Comparison of ENCODE assay signal across 10 cellular contexts in the genomic region with DNA sequence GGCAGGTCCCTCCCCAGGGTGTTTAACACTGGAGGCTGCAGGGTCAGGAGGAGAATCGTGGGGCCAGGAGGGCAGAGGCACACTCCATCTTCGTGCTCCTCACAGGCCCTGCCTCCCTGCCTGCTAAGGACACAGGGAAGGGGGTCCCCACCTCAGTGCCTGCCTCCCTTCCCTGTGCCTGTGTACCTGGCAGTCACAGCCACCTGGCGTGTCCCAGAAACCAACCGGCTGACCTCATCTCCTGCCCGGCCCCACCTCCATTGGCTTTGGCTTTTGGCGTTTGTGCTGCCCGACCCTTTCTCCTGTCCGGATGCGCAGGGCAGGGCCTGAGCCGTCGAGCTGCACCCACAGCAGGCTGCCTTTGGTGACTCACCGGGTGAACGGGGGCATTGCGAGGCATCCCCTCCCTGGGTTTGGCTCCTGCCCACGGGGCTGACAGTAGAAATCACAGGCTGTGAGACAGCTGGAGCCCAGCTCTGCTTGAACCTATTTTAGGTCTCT. TPM values are rescaled to one million over a fixed set of nuclear protein-coding genes. Genes with fewer than 3 reads are reported as not detected.
A peak's percentile ranks its signal among the peaks of the same experiment; 100 is the strongest.
DNase-seq lines count a peak whose midpoint lies in the region; ATAC-seq and TF ChIP-seq lines count a peak whose summit lies in the region.
"Had no signal": no experiment of that assay in that cellular context is flagged by ENCODE, and none has a peak within 500 bp of the region (broad histone marks: within the 10 kb centered on the region; RNA-seq: fewer than 3 reads in every experiment).

No MANE protein-coding gene starts in this region.

- H3K9me3 Mint-ChIP-seq in activated naive CD8-positive, alpha-beta T cell treated with anti-CD3 and anti-CD28 coated beads, Interleukin-2, amount 50 U/mL, for 24 hours: no peaks in the 10 kb centered on the region
- H3K9me3 Mint-ChIP-seq in activated naive CD8-positive, alpha-beta T cell treated with anti-CD3 and anti-CD28 coated beads for 36 hours: no peaks in the 10 kb centered on the region

- H3K4me3 ChIP-seq in brain microvascular endothelial cell (ENCODE audit: low read depth, low read length): no peak overlapping the region
- H3K4me3 ChIP-seq: heart left ventricle, transverse colon had no signal

- H3K27me3 Mint-ChIP-seq in activated naive CD8-positive, alpha-beta T cell treated with anti-CD3 and anti-CD28 coated beads, Interleukin-2, amount 50 U/mL, for 24 hours: no peaks in the 10 kb centered on the region
- no peaks in the 10 kb centered on the region for H3K27me3 Mint-ChIP-seq in activated naive CD8-positive, alpha-beta T cell treated with anti-CD3 and anti-CD28 coated beads for 36 hours

- H3K36me3 ChIP-seq in brain microvascular endothelial cell (replicated peaks): peaks cover 6% of the 10 kb centered on the region

- H3K4me3 Mint-ChIP-seq in activated naive CD8-positive, alpha-beta T cell treated with anti-CD3 and anti-CD28 coated beads, Interleukin-2, amount 50 U/mL, for 24 hours: no peak overlapping the region
- no peak overlapping the region for H3K4me3 Mint-ChIP-seq in activated naive CD8-positive, alpha-beta T cell treated with anti-CD3 and anti-CD28 coated beads for 36 hours
- H3K4me3 Mint-ChIP-seq: B cell had no signal

- no peak for TF ChIP-seq CTCF in brain microvascular endothelial cell (IDR thresholded peaks at IDR 0.05; ENCODE audit: low read depth, low read length, missing control alignments)

- in situ Hi-C loops in brain microvascular endothelial cell (cut with HindIII; ENCODE audit: low pct_ligation_motif_present, low sequenced_read_pairs): no loop called here

- H3K4me1 Mint-ChIP-seq in activated naive CD8-positive, alpha-beta T cell treated with anti-CD3 and anti-CD28 coated beads, Interleukin-2, amount 50 U/mL, for 24 hours: peaks cover 32% of the 10 kb centered on the region
- H3K4me1 Mint-ChIP-seq in activated naive CD8-positive, alpha-beta T cell treated with anti-CD3 and anti-CD28 coated beads for 36 hours: peaks cover 23% of the 10 kb centered on the region

- H3K27ac Mint-ChIP-seq in activated naive CD8-positive, alpha-beta T cell treated with anti-CD3 and anti-CD28 coated beads, Interleukin-2, amount 50 U/mL, for 24 hours: peak overlapping the region; percentile 41
- no peak overlapping the region for H3K27ac Mint-ChIP-seq in activated naive CD8-positive, alpha-beta T cell treated with anti-CD3 and anti-CD28 coated beads for 36 hours
- H3K27ac Mint-ChIP-seq: B cell had no signal

- no peak overlapping the region for H3K27ac ChIP-seq in brain microvascular endothelial cell
- H3K27ac ChIP-seq in substantia nigra (ENCODE audit: low read depth, low read length, poor library complexity, severe bottlenecking): peak overlapping the region; percentile 53
- H3K27ac ChIP-seq: heart left ventricle, transverse colon had no signal

- peaks cover 7% of the 10 kb centered on the region for H3K27me3 ChIP-seq in brain microvascular endothelial cell (replicated peaks)

- peaks cover 26% of the 10 kb centered on the region for H3K36me3 Mint-ChIP-seq in activated naive CD8-positive, alpha-beta T cell treated with anti-CD3 and anti-CD28 coated beads, Interleukin-2, amount 50 U/mL, for 24 hours (ENCODE audit: low read depth)
- H3K36me3 Mint-ChIP-seq in activated naive CD8-positive, alpha-beta T cell treated with anti-CD3 and anti-CD28 coated beads for 36 hours: peaks cover 17% of the 10 kb centered on the region

- ATAC-seq in activated naive CD8-positive, alpha-beta T cell treated with anti-CD3 and anti-CD28 coated beads, Interleukin-2, amount 50 U/mL, for 24 hours: no peak
- no peak for ATAC-seq in GM18858 (IDR thresholded peaks at IDR 0.05; ENCODE audit: unreplicated experiment)
- ATAC-seq: heart left ventricle had no signal

- DNase-seq in activated naive CD8-positive, alpha-beta T cell treated with anti-CD3 and anti-CD28 coated beads, Interleukin-2, amount 50 U/mL, for 24 hours: no peak
- no peak for DNase-seq in activated naive CD8-positive, alpha-beta T cell treated with anti-CD3 and anti-CD28 coated beads for 36 hours
- DNase-seq in brain microvascular endothelial cell: peak; percentile 45
- DNase-seq in substantia nigra (lab: John Stamatoyannopoulos, UW): peak in 4 of 49 donors; percentile 17 to 79 (median 32)
- no peak for DNase-seq in NCI-H2107 (lab: John Stamatoyannopoulos, UW)
- DNase-seq: activated CD4-positive, alpha-beta T cell treated with anti-CD3 and anti-CD28 coated beads, Interleukin-2, amount 50 U/mL, for 4 hours; heart left ventricle; transverse colon had no signal

RNA-seq across cellular contexts. Expression of a gene that starts 0.6 kb away (rescaled TPM):
- total RNA-seq in activated naive CD8-positive, alpha-beta T cell treated with anti-CD3 and anti-CD28 coated beads for 36 hours: 1 to 10 TPM; 1.6 to 2.2 TPM

RNA-seq across cellular contexts. Expression of a gene that starts 6.5 kb away (rescaled TPM):
- total RNA-seq in activated naive CD8-positive, alpha-beta T cell treated with anti-CD3 and anti-CD28 coated beads for 36 hours: 1 to 10 TPM; 4.4 to 4.9 TPM

RNA-seq across cellular contexts. Expression of a gene that starts 28.6 kb away (rescaled TPM):
- 10 to 100 TPM; 83.4 to 87.3 TPM for total RNA-seq in activated naive CD8-positive, alpha-beta T cell treated with anti-CD3 and anti-CD28 coated beads for 36 hours

RNA-seq across cellular contexts. Expression of a gene that starts 41.3 kb away (rescaled TPM):
- total RNA-seq in activated naive CD8-positive, alpha-beta T cell treated with anti-CD3 and anti-CD28 coated beads for 36 hours: 10 to 100 TPM; 90.7 to 92.0 TPM

RNA-seq across cellular contexts. Expression of a gene that starts 42.8 kb away (rescaled TPM):
- 1 to 10 TPM; 7.3 to 7.8 TPM for total RNA-seq in activated naive CD8-positive, alpha-beta T cell treated with anti-CD3 and anti-CD28 coated beads for 36 hours
